17 cellular contexts compared by ENCODE assay signal in the genomic region with DNA sequence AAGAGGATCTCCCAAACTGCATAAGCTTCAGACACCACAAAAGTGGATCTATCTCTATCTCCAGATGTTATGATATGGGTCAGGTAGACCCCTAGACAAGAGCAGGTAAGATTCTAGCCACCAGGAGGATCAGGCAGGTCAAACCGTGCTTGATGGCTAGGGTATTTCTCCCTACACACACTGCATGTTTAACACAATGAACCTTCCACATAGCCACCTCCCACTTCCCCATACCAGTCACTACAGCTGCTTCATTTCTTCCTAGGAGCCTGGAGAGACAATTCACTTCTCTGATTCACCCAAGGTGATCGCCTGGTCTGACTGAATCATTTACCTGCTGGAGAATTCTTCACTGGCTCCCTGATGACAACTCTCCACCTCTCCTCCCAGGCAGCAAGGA.
"Had no signal": no experiment of that assay in that cellular context is flagged by ENCODE, and none has a peak within 500 bp of the region (broad histone marks: within the 10 kb centered on the region; RNA-seq: fewer than 3 reads in every experiment).

No MANE protein-coding gene starts in this region.

- H3K36me3 ChIP-seq: upper lobe of right lung had no signal

- H3K9me3 ChIP-seq: upper lobe of right lung had no signal

- DNase-seq: activated B cell treated with CpG ODN at 0.5 μM for 24 hours; activated CD4-positive, alpha-beta T cell treated with anti-CD3 and anti-CD28 coated beads for 48 hours; activated CD8-positive, alpha-beta memory T cell treated with anti-CD3 and anti-CD28 coated beads, Interleukin-2, amount 50 U/mL, for 4 hours; activated CD8-positive, alpha-beta T cell treated with anti-CD3 and anti-CD28 coated beads for 36 hours; activated gamma-delta T cell; activated T-cell treated with anti-CD3 and anti-CD28 coated beads, Interleukin-2, amount 50 U/mL, for 48 hours; amniotic stem cell; caudate nucleus; foreskin fibroblast; glutamatergic neuron; naive thymus-derived CD8-positive, alpha-beta T cell; posterior cingulate gyrus; right cardiac atrium; small intestine; stimulated activated naive CD8-positive, alpha-beta T cell treated with anti-CD3 and anti-CD28 coated beads, Interleukin-15, Interleukin-2, amounts not matched to agents 100 U/mL and 50 U/mL, for 24 hours; SW 1271; upper lobe of right lung had no signal

- ATAC-seq: activated CD8-positive, alpha-beta T cell treated with anti-CD3 and anti-CD28 coated beads for 36 hours; naive thymus-derived CD8-positive, alpha-beta T cell; right cardiac atrium; stimulated activated naive CD8-positive, alpha-beta T cell treated with anti-CD3 and anti-CD28 coated beads, Interleukin-15, Interleukin-2, amounts not matched to agents 100 U/mL and 50 U/mL, for 24 hours; upper lobe of right lung had no signal

- H3K4me3 ChIP-seq: upper lobe of right lung had no signal

- H3K27me3 ChIP-seq: upper lobe of right lung had no signal

- H3K4me1 ChIP-seq: upper lobe of right lung had no signal

- H3K27ac ChIP-seq: upper lobe of right lung had no signal
